In genomic region chr18:52339891-52340371, GRCh38 we compare ENCODE assay signal across 9 cellular contexts. TPM values are rescaled to one million over a fixed set of nuclear protein-coding genes. Genes with fewer than 3 reads are reported as not detected.
A peak's percentile ranks its signal among the peaks of the same experiment; 100 is the strongest.
DNase-seq lines count a peak whose midpoint lies in the region; ATAC-seq, FAIRE-seq and TF ChIP-seq lines count a peak whose summit lies in the region.
"Had no signal": no experiment of that assay in that cellular context is flagged by ENCODE, and none has a peak within 500 bp of the region (broad histone marks: within the 10 kb centered on the region; RNA-seq: fewer than 3 reads in every experiment).

TSS of gene DCC (plus strand) at chr18:52340197. CDS start at chr18:52340788, 591 bp downstream.

- H3K27me3 ChIP-seq in aorta (ENCODE audit: control insufficient read depth in 1 of 2, insufficient read depth in 2 of 2, low read length in 1 of 2) (no peaks in the 10 kb centered on the region), spleen (replicated peaks in 1 of 7) (peaks cover 0 to 65% (median 39%) of the 10 kb centered on the region in 7 donors)

- intact Hi-C loops in left cardiac atrium (cut with DNase I): no loop called here
- intact Hi-C loops in aorta (cut with DNase I): no loop called here
- intact Hi-C loops in spleen (cut with DNase I; ENCODE audit: low total_unique reads): no loop called here

- H3K4me3 ChIP-seq in SK-N-MC (peak within 1 kb of the TSS; percentile 79), retinal pigment epithelial cell (ENCODE audit: low read length) (peak within 1 kb of the TSS; percentile 50), aorta (ENCODE audit: low read length in 2 of 2) (no peak within 1 kb of the TSS), spleen (peak within 1 kb of the TSS in 1 of 8 donors; percentile 41)

- no peak for TF ChIP-seq POLR2A in spleen (IDR thresholded peaks at IDR 0.05)

- H3K4me1 ChIP-seq in aorta (ENCODE audit: control insufficient read depth in 1 of 2, insufficient read depth in 2 of 2, low read length in 2 of 2) (no peaks in the 10 kb centered on the region), spleen (peaks cover 0 to 6% (median 0%) of the 10 kb centered on the region in 6 donors)

- H3K36me3 ChIP-seq in SK-N-MC (ENCODE audit: insufficient read depth, low read length) (no peaks in the 10 kb centered on the region), aorta (ENCODE audit: control insufficient read depth in 1 of 2, insufficient read depth in 2 of 2, low read length in 1 of 2) (no peaks in the 10 kb centered on the region), spleen (no peaks in the 10 kb centered on the region)

- H3K27ac ChIP-seq in C4-2B: no peak within 1 kb of the TSS
- no peak within 1 kb of the TSS for H3K27ac ChIP-seq in SK-N-MC
- no peak within 1 kb of the TSS for H3K27ac ChIP-seq in aorta (ENCODE audit: low read depth in 1 of 2, low read length in 2 of 2)
- no peak within 1 kb of the TSS for H3K27ac ChIP-seq in spleen

- FAIRE-seq in HTR-8/SVneo (lab: Jason Lieb, UNC): no peak
- FAIRE-seq: colon had no signal

- H3K9me3 ChIP-seq in SK-N-MC (ENCODE audit: low read depth, low read length) (no peaks in the 10 kb centered on the region), aorta (ENCODE audit: control insufficient read depth, low read length) (no peaks in the 10 kb centered on the region), spleen (peaks cover 0 to 4% (median 0%) of the 10 kb centered on the region in 8 donors)

- 1% methylated on average over 27 of the region's 27 CpGs for WGBS in aorta, 2 donors
- 4 to 7% (median 5%) methylated on average over 27 of the region's 27 CpGs for WGBS in spleen, 5 donors

- peak within 1 kb of the TSS; percentile 63 for H3K9ac ChIP-seq in SK-N-MC (ENCODE audit: insufficient read length)

- DNase-seq in HTR-8/SVneo (ENCODE audit: insufficient read length, low spot score) (peak; percentile 1), SK-N-MC (ENCODE audit: low read depth, low spot score) (no peak), left cardiac atrium (peak; percentile 23), retinal pigment epithelial cell (ENCODE audit: low read depth) (peak; percentile 21), aorta (no peak), spleen (no peak)

- TF ChIP-seq CTCF in C4-2B (conservative IDR thresholded peaks at IDR 0.05) (peak; percentile 66), retinal pigment epithelial cell (conservative IDR thresholded peaks at IDR 0.05; ENCODE audit: low read depth, low read length) (peak; percentile 71), spleen (IDR thresholded peaks at IDR 0.05 in 8 of 11, conservative IDR thresholded peaks at IDR 0.05 in 3 of 11) (no peak)

- ATAC-seq in left cardiac atrium (peak; percentile 23 to 57), aorta (ENCODE audit: low FRiP score) (no peak), HG02678 (IDR thresholded peaks at IDR 0.05; ENCODE audit: unreplicated experiment) (no peak)

RNA-seq across cellular contexts. Expression of gene DCC, which starts in this region (rescaled TPM):
- under 1 TPM in 1 of 2 donors, not detected in 1; 0.03 TPM for total RNA-seq in left cardiac atrium
- under 1 TPM in 1 of 2 donors, not detected in 1; 0.78 TPM for total RNA-seq in aorta
- not detected for polyA plus RNA-seq in aorta
- 1 to 10 TPM in 4 of 7 donors, under 1 TPM in 3; 0.28 to 9.2 (median 2.0) TPM for total RNA-seq in spleen
- under 1 TPM in 2 of 3 donors, not detected in 1; 0.03 to 0.13 TPM for polyA plus RNA-seq in spleen

Comparison
In these comparisons a context has a peak if more than half of its experiments do, and no peak if none do; other contexts are left out.
1. Peak in DNase-seq and ATAC-seq in left cardiac atrium; RNA of the gene not detected or under 1 TPM.
2. CTCF ChIP-seq: peak in C4-2B (single experiment) and retinal pigment epithelial cell (single experiment); none in spleen (0 of 11).
3. DNase-seq: peak in HTR-8/SVneo (single experiment) and retinal pigment epithelial cell (single experiment); none in SK-N-MC (single experiment), aorta (0 of 2) and spleen (single experiment).
4. H3K4me3 ChIP-seq: peak in SK-N-MC (single experiment) and retinal pigment epithelial cell (single experiment); none in aorta (0 of 2).